ENCODE assay signal across 8 cellular contexts in the genomic region with DNA sequence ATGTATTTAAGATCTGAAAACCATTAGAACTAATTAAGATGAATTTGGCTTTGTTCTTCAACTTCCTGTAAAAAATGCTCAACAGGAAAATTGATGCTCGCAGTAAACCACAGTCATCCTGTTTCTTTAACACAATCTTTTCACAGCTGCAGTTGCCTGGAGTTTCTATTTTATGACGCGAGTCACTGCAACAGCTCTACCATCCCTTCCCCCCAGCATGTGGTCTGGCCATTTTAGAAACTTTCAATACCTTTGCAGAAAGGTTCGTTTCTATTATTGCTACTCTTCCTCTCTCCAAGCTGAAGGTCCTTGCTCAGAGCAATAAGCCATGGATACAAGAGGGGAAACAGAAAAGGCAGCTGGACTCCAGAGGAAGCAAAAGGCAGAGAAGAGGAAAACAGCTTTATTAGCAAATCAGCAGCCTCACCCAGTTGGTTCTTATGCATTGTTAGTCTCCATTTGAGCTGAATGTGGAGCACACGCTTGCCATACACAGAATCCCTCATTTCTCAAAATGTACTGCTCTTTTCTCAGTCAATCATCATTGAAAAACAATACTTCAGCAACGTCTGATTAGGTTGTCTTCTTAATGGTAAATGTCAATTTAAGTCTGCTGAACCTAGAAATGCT. TPM values are rescaled to one million over a fixed set of nuclear protein-coding genes. Genes with fewer than 3 reads are reported as not detected.
DNase-seq lines count a peak whose midpoint lies in the region; ATAC-seq, FAIRE-seq and TF ChIP-seq lines count a peak whose summit lies in the region.

No MANE protein-coding gene starts in this region.

- H3K27me3 ChIP-seq in ACC112 (ENCODE audit: insufficient read depth, low read length): no peaks in the 10 kb centered on the region
- no peaks in the 10 kb centered on the region for H3K27me3 ChIP-seq in SJSA1 (replicated peaks)
- H3K27me3 ChIP-seq in adipocyte (replicated peaks; ENCODE audit: control insufficient read depth, insufficient read depth, low read length): no peaks in the 10 kb centered on the region
- no peaks in the 10 kb centered on the region for H3K27me3 ChIP-seq in keratinocyte (ENCODE audit: control insufficient read depth, extremely low read depth, insufficient read depth, low read length)
- H3K27me3 ChIP-seq in BE2C: no peaks in the 10 kb centered on the region

- H3K4me1 ChIP-seq in ACC112 (ENCODE audit: control insufficient read depth, insufficient read depth, low read length, unreplicated experiment) (peaks cover 62% of the 10 kb centered on the region), SJSA1 (replicated peaks) (peaks cover 57% of the 10 kb centered on the region), adipocyte (ENCODE audit: control insufficient read depth, insufficient read depth, low read length) (peaks cover 57% of the 10 kb centered on the region), keratinocyte (ENCODE audit: control insufficient read depth, extremely low read depth, insufficient read depth, low read length) (peaks cover 9% of the 10 kb centered on the region), BE2C (peaks cover 10% of the 10 kb centered on the region)

- no peaks in the 10 kb centered on the region for H3K9me1 ChIP-seq in keratinocyte (ENCODE audit: control insufficient read depth, extremely low read depth, insufficient read depth, low read length)

- DNase-seq in SJSA1 (ENCODE audit: low read depth in 1 of 2, low spot score in 2 of 2): peak; percentile 63 to 78
- peak; percentile 43 for DNase-seq in adipocyte (ENCODE audit: low read depth)
- no peak for DNase-seq in keratinocyte (ENCODE audit: low read depth, low spot score)
- DNase-seq in stimulated activated CD4-positive, alpha-beta T cell treated with anti-CD3 and anti-CD28 coated beads, TNF-alpha, amount 100 ng/mL, for 24 hours (ENCODE audit: low read depth in 3 of 3): peak in 2 of 3 experiments; percentile 51 to 61
- DNase-seq in BE2C: no peak

- H3K4me3 ChIP-seq in ACC112 (ENCODE audit: low read depth, low read length): peak overlapping the region; percentile 67
- H3K4me3 ChIP-seq in SJSA1: peak overlapping the region; percentile 11
- H3K4me3 ChIP-seq in adipocyte (ENCODE audit: low read length): peak overlapping the region; percentile 2
- H3K4me3 ChIP-seq in keratinocyte (ENCODE audit: control insufficient read depth in 2 of 3, extremely low read depth in 1 of 3, insufficient read depth in 2 of 3, low read depth in 1 of 3, low read length in 3 of 3): no peak overlapping the region
- no peak overlapping the region for H3K4me3 ChIP-seq in BE2C (ENCODE audit: low read depth, low read length)

- H3K79me2 ChIP-seq in ACC112 (ENCODE audit: control insufficient read depth, insufficient read depth, low read length, unreplicated experiment) (peaks cover 9% of the 10 kb centered on the region), keratinocyte (ENCODE audit: control insufficient read depth, insufficient read depth, low read length) (no peaks in the 10 kb centered on the region)

- dilution Hi-C loops in keratinocyte (cut with MboI; ENCODE audit: extremely low pct_ligation_motif_present, low sequenced_read_pairs): no loop called here

- H3K4me2 ChIP-seq in keratinocyte (ENCODE audit: control insufficient read depth, extremely low read depth, insufficient read depth, low read depth, low read length): no peak overlapping the region

- H3K36me3 ChIP-seq in ACC112 (ENCODE audit: insufficient read depth, low read length) (no peaks in the 10 kb centered on the region), SJSA1 (peaks cover 2% of the 10 kb centered on the region; the same call in 1 of the 2 replicates), adipocyte (ENCODE audit: control insufficient read depth, insufficient read depth, low read length, severe bottlenecking) (no peaks in the 10 kb centered on the region), keratinocyte (ENCODE audit: control insufficient read depth in 2 of 2, extremely low read depth in 1 of 2, insufficient read depth in 2 of 2, low read length in 2 of 2) (no peaks in the 10 kb centered on the region), BE2C (no peaks in the 10 kb centered on the region)

- TF ChIP-seq CTCF in keratinocyte (optimal IDR thresholded peaks at IDR 0.05 in 1 of 3, IDR thresholded peaks at IDR 0.05 in 1 of 3, conservative IDR thresholded peaks at IDR 0.05 in 1 of 3; ENCODE audit: extremely low read depth in 1 of 3, insufficient read depth in 2 of 3, low read length in 3 of 3): no peak
- no peak for TF ChIP-seq CTCF in BE2C (IDR thresholded peaks at IDR 0.05; ENCODE audit: low read depth, low read length)

- no peaks in the 10 kb centered on the region for H4K20me1 ChIP-seq in keratinocyte (ENCODE audit: control insufficient read depth, extremely low read depth, insufficient read depth, low read length)

- ATAC-seq in GM19035 (IDR thresholded peaks at IDR 0.05; ENCODE audit: unreplicated experiment) (peak; percentile 67), HG03175 (IDR thresholded peaks at IDR 0.05; ENCODE audit: unreplicated experiment) (peak; percentile 72)

- H3K9me3 ChIP-seq in SJSA1 (replicated peaks) (no peaks in the 10 kb centered on the region), adipocyte (ENCODE audit: control insufficient read depth, low read length) (no peaks in the 10 kb centered on the region), keratinocyte (ENCODE audit: control insufficient read depth, low read depth, low read length) (no peaks in the 10 kb centered on the region), BE2C (no peaks in the 10 kb centered on the region)

- FAIRE-seq in keratinocyte (lab: Jason Lieb, UNC): peak; percentile 39

- H2AFZ ChIP-seq in ACC112 (ENCODE audit: low read length, unreplicated experiment) (peak overlapping the region; percentile 71), keratinocyte (ENCODE audit: control insufficient read depth, low read length) (peak overlapping the region; percentile 82)

- H3K9ac ChIP-seq in adipocyte (ENCODE audit: low read length) (no peak overlapping the region), keratinocyte (ENCODE audit: control insufficient read depth, extremely low read depth, insufficient read depth, low read length) (no peak overlapping the region)

- H3K27ac ChIP-seq in ACC112 (ENCODE audit: low read depth, low read length) (peak overlapping the region; percentile 57), SJSA1 (peak overlapping the region; percentile 83), keratinocyte (ENCODE audit: control insufficient read depth, insufficient read depth, low read length) (no peak overlapping the region)

RNA-seq across cellular contexts. Expression of gene WIPF1, which starts 3.9 kb away (rescaled TPM):
- total RNA-seq in SJSA1 (2014; rRNA removed; shearing (Covaris generic)): 20.8 and 28.3 TPM in 2 replicates
- 0.09 to 0.32 TPM (median 0.16 TPM) in 3 replicates for polyA plus RNA-seq in keratinocyte
- not detected for polyA plus RNA-seq in keratinocyte (2011; ENCODE audit: low read depth)
- 0.10 and 0.21 TPM in 2 replicates for polyA plus RNA-seq in keratinocyte (2011; cell fraction: cytosol; rRNA removed)
- polyA plus RNA-seq in keratinocyte (2011; cell fraction: nucleus; rRNA removed): 0.13 and 0.63 TPM in 2 replicates
- polyA plus RNA-seq in keratinocyte (2012; ENCODE audit: low replicate concordance): 0.16 and 0.72 TPM in 2 replicates
- polyA minus RNA-seq in keratinocyte: 0.07 to 0.46 TPM in 2 of 3 replicates, not detected in the other
- polyA minus RNA-seq in keratinocyte (2011; cell fraction: cytosol; rRNA and poly(A)+ RNA removed): not detected
- 0.32 and 1.2 TPM in 2 replicates for polyA minus RNA-seq in keratinocyte (2011; cell fraction: nucleus; rRNA and poly(A)+ RNA removed)
- polyA plus RNA-seq in BE2C (2012; ENCODE audit: insufficient read depth, insufficient read length, low read depth): 7.4 TPM

Comparison
In these comparisons a context has a peak if more than half of its experiments do, and no peak if none do; other contexts are left out.
1. H3K4me3 ChIP-seq: peak in ACC112 (single experiment), SJSA1 (single experiment) and adipocyte (single experiment); none in keratinocyte (0 of 3) and BE2C (single experiment).
2. DNase-seq: peak in SJSA1 (2 of 2), adipocyte (single experiment) and stimulated activated CD4-positive, alpha-beta T cell treated with anti-CD3 and anti-CD28 coated beads, TNF-alpha, amount 100 ng/mL, for 24 hours (2 of 3); none in keratinocyte (single experiment) and BE2C (single experiment).